In genomic region chr20:44576297-44576696, GRCh38 we compare ENCODE assay signal across 8 cellular contexts. TPM values are rescaled to one million over a fixed set of nuclear protein-coding genes. Genes with fewer than 3 reads are reported as not detected.
DNase-seq lines count a peak whose midpoint lies in the region; ATAC-seq and TF ChIP-seq lines count a peak whose summit lies in the region.

No MANE protein-coding gene starts in this region.

- intact Hi-C loops in sigmoid colon (cut with DNase I) (no loop called here), ovary (cut with DNase I) (no loop called here)

- no peak for ATAC-seq in GM18505 (IDR thresholded peaks at IDR 0.05; ENCODE audit: unreplicated experiment)

- H3K4me3 Mint-ChIP-seq in endodermal cell: no peak overlapping the region

- H3K9me3 ChIP-seq in endodermal cell (ENCODE audit: control insufficient read depth, low read length): no peaks in the 10 kb centered on the region
- no peaks in the 10 kb centered on the region for H3K9me3 ChIP-seq in sigmoid colon
- H3K9me3 ChIP-seq in ovary: no peaks in the 10 kb centered on the region

- H3K27me3 ChIP-seq in endodermal cell (ENCODE audit: control insufficient read depth, insufficient read depth, low read length, poor library complexity, severe bottlenecking) (no peaks in the 10 kb centered on the region), sigmoid colon (no peaks in the 10 kb centered on the region), ovary (no peaks in the 10 kb centered on the region)

- peaks cover 5% of the 10 kb centered on the region for H3K36me3 Mint-ChIP-seq in endodermal cell (ENCODE audit: low read depth)

- TF ChIP-seq EP300 in sigmoid colon (IDR thresholded peaks at IDR 0.05): no peak
- no peak for TF ChIP-seq EP300 in ovary (IDR thresholded peaks at IDR 0.05)

- H3K4me1 ChIP-seq in endodermal cell (ENCODE audit: control insufficient read depth, insufficient read depth, low read length) (peaks cover 3% of the 10 kb centered on the region), sigmoid colon (peaks cover 0 to 99% (median 92%) of the 10 kb centered on the region in 4 donors), ovary (ENCODE audit: insufficient read depth) (peaks cover 15% of the 10 kb centered on the region)

- H3K9me3 Mint-ChIP-seq in endodermal cell: peaks cover 2% of the 10 kb centered on the region

- H3K27ac ChIP-seq in endodermal cell (ENCODE audit: low read depth, low read length): no peak overlapping the region
- peak overlapping the region in 3 of 4 donors; percentile 81 to 95 (median 92) for H3K27ac ChIP-seq in sigmoid colon
- H3K27ac ChIP-seq in ovary: no peak overlapping the region

- peaks cover 20% of the 10 kb centered on the region for H3K4me1 Mint-ChIP-seq in endodermal cell

- H3K9ac ChIP-seq in endodermal cell (ENCODE audit: extremely low read depth, low read length, poor library complexity, severe bottlenecking): no peak overlapping the region

- 82 to 88% methylated on average over 3 of the region's 3 CpGs for WGBS in endodermal cell (ENCODE audit: insufficient coverage in 1 of 2, insufficient read length in 1 of 2), 2 experiments
- WGBS in sigmoid colon, 2 donors: 44 to 66% methylated on average over 3 of the region's 3 CpGs
- 49 to 69% (median 64%) methylated on average over 3 of the region's 3 CpGs for WGBS in ovary, 3 donors

- no peaks in the 10 kb centered on the region for H3K27me3 Mint-ChIP-seq in endodermal cell (ENCODE audit: insufficient read depth)

- H3K27ac Mint-ChIP-seq in endodermal cell: no peak overlapping the region

- H3K4me3 ChIP-seq in GM12875 (ENCODE audit: low read depth, low read length) (no peak overlapping the region), endodermal cell (ENCODE audit: low read length) (no peak overlapping the region), sigmoid colon (no peak overlapping the region), ovary (no peak overlapping the region)

- DNase-seq in NCI-H82 treated with DMSO at 0.1 percent for 48 hours (lab: John Stamatoyannopoulos, UW; ENCODE audit: unreplicated experiment) (peak; percentile 12), endodermal cell (no peak), sigmoid colon (no peak), NCI-H748 (lab: John Stamatoyannopoulos, UW; ENCODE audit: unreplicated experiment) (no peak), ovary (no peak), DMS79 treated with DMSO at 0.1 percent for 48 hours (lab: John Stamatoyannopoulos, UW) (no peak)

- TF ChIP-seq POLR2A in sigmoid colon (IDR thresholded peaks at IDR 0.05): no peak
- TF ChIP-seq POLR2A in GM18505 (IDR thresholded peaks at IDR 0.05; ENCODE audit: borderline replicate concordance, extremely low read depth, insufficient read depth, insufficient read length): no peak
- no peak for TF ChIP-seq POLR2A in ovary (IDR thresholded peaks at IDR 0.05)

- peak; percentile 48; the same call in 1 of the 2 replicates for TF ChIP-seq CTCF in GM12875 (IDR thresholded peaks at IDR 0.05; ENCODE audit: borderline replicate concordance, insufficient read depth, low read depth, low read length)
- peak; percentile 60 for TF ChIP-seq CTCF in endodermal cell (conservative IDR thresholded peaks at IDR 0.05)
- no peak for TF ChIP-seq CTCF in sigmoid colon (IDR thresholded peaks at IDR 0.05)
- TF ChIP-seq CTCF in ovary (IDR thresholded peaks at IDR 0.05): no peak

- H3K36me3 ChIP-seq in endodermal cell (ENCODE audit: control insufficient read depth, insufficient read depth, low read length): peaks cover 11% of the 10 kb centered on the region
- H3K36me3 ChIP-seq in sigmoid colon: no peaks in the 10 kb centered on the region
- no peaks in the 10 kb centered on the region for H3K36me3 ChIP-seq in ovary

RNA-seq across cellular contexts. Expression of gene PKIG, which starts 6.1 kb away (rescaled TPM):
- total RNA-seq in endodermal cell: 10 to 100 TPM; 61.5 to 77.6 TPM
- polyA plus RNA-seq in endodermal cell (2013, experiment 1 of 2): 59.0 TPM
- polyA plus RNA-seq in endodermal cell (2013, experiment 2 of 2): 64.1 TPM
- 100 to 1,000 TPM; 348 to 511 (median 395) TPM for total RNA-seq in sigmoid colon
- 10 to 100 TPM; 43.9 to 78.4 (median 75.7) TPM for polyA plus RNA-seq in sigmoid colon
- total RNA-seq in ovary: 100 to 1,000 TPM in 1 of 7 donors, 10 to 100 TPM in 6; 37.0 to 114 (median 49.9) TPM
- polyA plus RNA-seq in ovary: 10 to 100 TPM; 46.9 to 74.9 TPM

RNA-seq across cellular contexts. Expression of gene SERINC3, which starts 54.4 kb away (rescaled TPM):
- total RNA-seq in endodermal cell: 10 to 100 TPM; 75.6 to 91.3 TPM
- polyA plus RNA-seq in endodermal cell (2013, experiment 1 of 2): 60.3 TPM
- 61.1 TPM for polyA plus RNA-seq in endodermal cell (2013, experiment 2 of 2)
- total RNA-seq in sigmoid colon: 100 to 1,000 TPM in 1 of 4 donors, 10 to 100 TPM in 3; 75.9 to 112 (median 88.8) TPM
- polyA plus RNA-seq in sigmoid colon: 10 to 100 TPM; 11.1 to 58.2 (median 21.0) TPM
- 100 to 1,000 TPM in 1 of 7 donors, 10 to 100 TPM in 6; 52.1 to 113 (median 90.1) TPM for total RNA-seq in ovary
- polyA plus RNA-seq in ovary: 100 to 1,000 TPM in 1 of 2 donors, 10 to 100 TPM in 1; 69.4 to 171 TPM

Comparison
In these comparisons a context has a peak if more than half of its experiments do, and no peak if none do; other contexts are left out.
1. CTCF ChIP-seq: peak in GM12875 (single experiment) and endodermal cell (single experiment); none in sigmoid colon (0 of 4) and ovary (0 of 3).
2. H3K27ac ChIP-seq: peak in sigmoid colon (3 of 4); none in endodermal cell (single experiment) and ovary (0 of 2).